Comparison of ENCODE assay signal across 17 cellular contexts in genomic region chr1:230415405-230416119, GRCh38. TPM values are rescaled to one million over a fixed set of nuclear protein-coding genes. Genes with fewer than 3 reads are reported as not detected.
DNase-seq lines count a peak whose midpoint lies in the region; ATAC-seq, FAIRE-seq and TF ChIP-seq lines count a peak whose summit lies in the region.
"Had no signal": no experiment of that assay in that cellular context is flagged by ENCODE, and none has a peak within 500 bp of the region (broad histone marks: within the 10 kb centered on the region; RNA-seq: fewer than 3 reads in every experiment).

No MANE protein-coding gene starts in this region.

- H3K4me2 ChIP-seq in GM23338: no peak overlapping the region

- peaks cover 13% of the 10 kb centered on the region for H4K20me1 ChIP-seq in GM23338 (replicated peaks; ENCODE audit: insufficient read depth)

- no peak overlapping the region for H3K27ac Mint-ChIP-seq in activated CD4-positive, alpha-beta T cell treated with anti-CD3 and anti-CD28 coated beads, Interleukin-2, amount 10 ng/mL, durations not matched to agents 24 days and 14 days
- H3K27ac Mint-ChIP-seq in GM23338: no peak overlapping the region
- H3K27ac Mint-ChIP-seq: HFFc6 had no signal

- peaks cover 9% of the 10 kb centered on the region for H3K27me3 Mint-ChIP-seq in activated CD4-positive, alpha-beta T cell treated with anti-CD3 and anti-CD28 coated beads, Interleukin-2, amount 10 ng/mL, durations not matched to agents 24 days and 14 days
- peaks cover 2% of the 10 kb centered on the region for H3K27me3 Mint-ChIP-seq in GM23338 (ENCODE audit: insufficient read depth, low read depth, poor library complexity)

- intact Hi-C loops in cardiac septum (cut with DNase I) (no loop called here), pancreas (cut with DNase I) (no loop called here)
- intact Hi-C loops in activated CD4-positive, alpha-beta T cell treated with anti-CD3 and anti-CD28 coated beads, Interleukin-2, amount 10 ng/mL, durations not matched to agents 24 days and 14 days (cut with micrococcal nuclease): no loop called here

- H3K4me3 ChIP-seq in right atrium auricular region (no peak overlapping the region), pancreas (no peak overlapping the region), GM23338 (no peak overlapping the region)

- no peak overlapping the region for H2AFZ ChIP-seq in GM23338

- H3K36me3 Mint-ChIP-seq in activated CD4-positive, alpha-beta T cell treated with anti-CD3 and anti-CD28 coated beads, Interleukin-2, amount 10 ng/mL, durations not matched to agents 24 days and 14 days (ENCODE audit: low read depth): no peaks in the 10 kb centered on the region
- H3K36me3 Mint-ChIP-seq in GM23338 (ENCODE audit: low read depth): peaks cover 16% of the 10 kb centered on the region

- H3K27me3 ChIP-seq in right atrium auricular region (no peaks in the 10 kb centered on the region), pancreas (no peaks in the 10 kb centered on the region), GM23338 (ENCODE audit: insufficient read depth) (no peaks in the 10 kb centered on the region)

- H3K36me3 ChIP-seq in right atrium auricular region: no peaks in the 10 kb centered on the region
- H3K36me3 ChIP-seq in pancreas: no peaks in the 10 kb centered on the region
- H3K36me3 ChIP-seq in GM23338 (ENCODE audit: insufficient read depth): 0 out of 2 replicates have a peak, but pooled peaks cover 3% of the 10 kb centered on the region

- H3K9me3 ChIP-seq in right atrium auricular region: no peaks in the 10 kb centered on the region
- H3K9me3 ChIP-seq in pancreas: no peaks in the 10 kb centered on the region

- H3K79me2 ChIP-seq in GM23338 (replicated peaks; ENCODE audit: insufficient read depth): peaks cover 94% of the 10 kb centered on the region

- no peak overlapping the region for H3K4me3 Mint-ChIP-seq in activated CD4-positive, alpha-beta T cell treated with anti-CD3 and anti-CD28 coated beads, Interleukin-2, amount 10 ng/mL, durations not matched to agents 24 days and 14 days
- no peak overlapping the region for H3K4me3 Mint-ChIP-seq in GM23338
- H3K4me3 Mint-ChIP-seq: HFFc6 had no signal

- H3K27ac ChIP-seq in right atrium auricular region (peak overlapping the region; percentile 33 to 61), pancreas (no peak overlapping the region), GM23338 (ENCODE audit: low read depth) (no peak overlapping the region)
- H3K27ac ChIP-seq: HL-60 had no signal

- H3F3A ChIP-seq in GM23338 (replicated peaks; ENCODE audit: low read depth): no peaks in the 10 kb centered on the region

- peaks cover 3% of the 10 kb centered on the region for H3K9me3 Mint-ChIP-seq in activated CD4-positive, alpha-beta T cell treated with anti-CD3 and anti-CD28 coated beads, Interleukin-2, amount 10 ng/mL, durations not matched to agents 24 days and 14 days
- peaks cover 7% of the 10 kb centered on the region; the same call in 2 of the 3 replicates for H3K9me3 Mint-ChIP-seq in GM23338

- no peaks in the 10 kb centered on the region for H3K4me1 Mint-ChIP-seq in activated CD4-positive, alpha-beta T cell treated with anti-CD3 and anti-CD28 coated beads, Interleukin-2, amount 10 ng/mL, durations not matched to agents 24 days and 14 days
- peaks cover 33% of the 10 kb centered on the region for H3K4me1 Mint-ChIP-seq in GM23338

- ATAC-seq in pancreas (peak in 3 of 4 donors; percentile 14 to 56 (median 53)), GM23338 (no peak), GM19397 (IDR thresholded peaks at IDR 0.05; ENCODE audit: unreplicated experiment) (no peak)
- ATAC-seq: PC-3 had no signal

- 86 to 93% methylated on average over 2 of the region's 2 CpGs for WGBS in pancreas, 2 donors

- DNase-seq in right atrium auricular region (ENCODE audit: low spot score) (no peak), cardiac septum (ENCODE audit: low spot score) (no peak), NOMO-1 (lab: John Stamatoyannopoulos, UW; ENCODE audit: unreplicated experiment in 2 of 2) (peak; percentile 25 to 78), SKM-1 (lab: John Stamatoyannopoulos, UW; ENCODE audit: unreplicated experiment) (peak; percentile 76), pancreas (no peak), GM23338 (ENCODE audit: low spot score) (no peak)
- no peak for DNase-seq in activated CD4-positive, alpha-beta T cell treated with anti-CD3 and anti-CD28 coated beads, Interleukin-2, amount 10 ng/mL, durations not matched to agents 24 days and 14 days
- DNase-seq: 8988T, DMS79, HFFc6, NCI-H1436 treated with DMSO at 0.1 percent for 48 hours, NCI-H2081, NCI-H524, PC-3 had no signal

- H3K4me1 ChIP-seq in right atrium auricular region (peaks cover 0 to 8% of the 10 kb centered on the region in 2 donors), pancreas (peaks cover 0 to 10% (median 7%) of the 10 kb centered on the region in 3 donors), GM23338 (ENCODE audit: insufficient read depth) (no peaks in the 10 kb centered on the region; the same call in none of the 2 replicates)

- TF ChIP-seq CTCF in right atrium auricular region (IDR thresholded peaks at IDR 0.05): no peak
- TF ChIP-seq CTCF in pancreas (IDR thresholded peaks at IDR 0.05): no peak
- TF ChIP-seq CTCF in GM23338 (conservative IDR thresholded peaks at IDR 0.05; ENCODE audit: low read depth in 2 of 2): no peak

- no peaks in the 10 kb centered on the region for H3K9me2 ChIP-seq in GM23338 (ENCODE audit: insufficient read depth)

- no peak for FAIRE-seq in pancreas (lab: Jason Lieb, UNC)
- FAIRE-seq: G401.6 had no signal

TF ChIP-seq in GM23338, 12 proteins besides CTCF, POLR2A, EP300 and RAD21:
- no peak for TF ChIP-seq NANOG (IDR thresholded peaks at IDR 0.05; ENCODE audit: borderline replicate concordance)

RNA-seq across cellular contexts. Expression of gene PGBD5, which starts 10.6 kb away (rescaled TPM):
- total RNA-seq in right atrium auricular region (10 to 100 TPM; 13.2 to 18.5 TPM), cardiac septum (14.0 TPM), pancreas (10 to 100 TPM in 4 of 6 donors, 1 to 10 TPM in 2; 6.2 to 17.2 (median 13.3) TPM)
- polyA plus RNA-seq in pancreas (1 to 10 TPM; 2.8 to 7.4 TPM), GM23338 (2016; fragmentation: Nextera tagmentation; extraction: Ambion mirVana) (3.4 and 3.9 TPM in 2 replicates)
- total RNA-seq in activated CD4-positive, alpha-beta T cell treated with anti-CD3 and anti-CD28 coated beads, Interleukin-2, amount 10 ng/mL, durations not matched to agents 24 days and 14 days: 0.09 TPM in 1 of 2 replicates, not detected in the other
- 16.6 and 17.0 TPM in 2 replicates for total RNA-seq in GM23338 (2014; rRNA removed; shearing (Covaris generic))

Comparison
In these comparisons a context has a peak if more than half of its experiments do, and no peak if none do; other contexts are left out.
1. DNase-seq: peak in NOMO-1 (2 of 2) and SKM-1 (single experiment); none in right atrium auricular region (single experiment), cardiac septum (single experiment), pancreas (0 of 6), activated CD4-positive, alpha-beta T cell treated with anti-CD3 and anti-CD28 coated beads, Interleukin-2, amount 10 ng/mL, durations not matched to agents 24 days and 14 days (single experiment) and GM23338 (single experiment).
2. H3K27ac ChIP-seq: peak in right atrium auricular region (2 of 2); none in pancreas (0 of 4) and GM23338 (single experiment).
3. ATAC-seq: peak in pancreas (3 of 4); none in GM23338 (single experiment) and GM19397 (single experiment).